In genomic region chr19:8390617-8390981, GRCh38 we compare ENCODE assay signal across 8 cellular contexts.
DNase-seq lines count a peak whose midpoint lies in the region; ATAC-seq and TF ChIP-seq lines count a peak whose summit lies in the region.

No MANE protein-coding gene starts in this region.

- TF ChIP-seq CTCF in AG10803 (conservative IDR thresholded peaks at IDR 0.05; ENCODE audit: low read length) (no peak), choroid plexus epithelial cell (conservative IDR thresholded peaks at IDR 0.05; ENCODE audit: low read depth, low read length) (no peak)

- H3K4me3 ChIP-seq in AG10803 (ENCODE audit: low read length): peak overlapping the region; percentile 73
- H3K4me3 ChIP-seq in choroid plexus epithelial cell (ENCODE audit: low read depth, low read length): peak overlapping the region; percentile 85

- peak; percentile 85 for DNase-seq in AG10803 (ENCODE audit: low read depth)
- DNase-seq in NCI-H446 treated with DMSO at 0.1 percent for 48 hours (lab: John Stamatoyannopoulos, UW): peak; percentile 79
- DNase-seq in activated CD4-positive, alpha-beta T cell treated with anti-CD3 and anti-CD28 coated beads for 4 hours: peak; percentile 88 to 91
- DNase-seq in choroid plexus epithelial cell (ENCODE audit: low read depth): peak; percentile 97
- DNase-seq in kidney tubule cell (ENCODE audit: low spot score): peak; percentile 87
- peak; percentile 95 for DNase-seq in stimulated activated CD4-positive, alpha-beta T cell treated with anti-CD3 and anti-CD28 coated beads, Interleukin-15, amount 100 ng/mL, for 48 hours (ENCODE audit: low read depth in 2 of 2)

- ATAC-seq in GM19023 (IDR thresholded peaks at IDR 0.05; ENCODE audit: unreplicated experiment): peak; percentile 40
- peak; percentile 49 for ATAC-seq in HG03342 (IDR thresholded peaks at IDR 0.05; ENCODE audit: unreplicated experiment)

Comparison
In these comparisons a context has a peak if more than half of its experiments do, and no peak if none do; other contexts are left out.
1. Peak in every context shown above with its lines: DNase-seq, ATAC-seq and H3K4me3 ChIP-seq.